1 cellular context compared by ENCODE assay signal in the genomic region with DNA sequence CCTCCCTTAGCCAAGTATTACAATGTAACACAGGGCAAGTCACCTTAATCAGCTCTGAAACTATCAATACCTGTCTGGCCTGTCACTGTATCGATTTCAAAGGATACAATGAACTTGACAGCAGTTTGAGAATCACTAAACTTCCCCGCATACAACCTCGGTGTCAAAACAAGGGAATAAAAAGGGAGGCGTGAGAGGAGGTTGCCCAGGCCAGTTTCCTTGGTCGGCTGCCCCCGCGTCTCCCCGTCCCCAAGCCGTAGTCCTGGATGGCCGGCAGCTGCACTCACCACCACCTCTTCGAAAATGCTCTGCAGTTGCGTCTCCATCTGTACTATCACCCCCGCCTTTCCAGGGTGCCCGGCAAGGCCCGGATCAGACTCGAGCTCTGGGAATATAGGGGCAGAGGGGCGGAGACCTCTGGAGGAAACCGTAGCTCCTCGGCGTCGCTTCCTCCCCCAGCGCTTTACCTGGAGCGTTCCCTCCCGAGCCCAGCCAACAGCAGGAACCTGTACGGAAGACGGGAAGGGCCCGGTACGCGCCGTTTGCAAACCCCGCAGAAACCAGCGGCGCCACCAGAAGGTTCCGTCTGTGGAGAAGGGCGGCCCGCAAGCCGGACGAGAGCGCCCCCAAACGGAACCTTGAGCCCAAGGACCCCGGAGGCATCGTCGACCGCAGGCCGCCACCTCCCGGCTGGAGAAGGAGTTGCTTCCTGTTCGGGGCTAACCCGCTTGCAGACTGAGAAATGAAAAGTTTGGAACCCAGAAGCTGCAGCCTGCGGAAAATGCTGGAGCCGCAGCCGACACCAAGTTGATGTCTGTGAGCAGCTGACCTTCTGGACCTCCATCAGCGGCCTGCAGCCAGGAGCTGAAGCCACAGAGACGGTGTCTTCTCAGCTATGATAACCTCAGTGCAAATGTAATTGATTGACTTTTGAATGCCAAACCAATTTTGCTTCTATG.
A peak's percentile ranks its signal among the peaks of the same experiment; 100 is the strongest.
TF ChIP-seq lines count a peak whose summit lies in the region.

A gene with protein sequence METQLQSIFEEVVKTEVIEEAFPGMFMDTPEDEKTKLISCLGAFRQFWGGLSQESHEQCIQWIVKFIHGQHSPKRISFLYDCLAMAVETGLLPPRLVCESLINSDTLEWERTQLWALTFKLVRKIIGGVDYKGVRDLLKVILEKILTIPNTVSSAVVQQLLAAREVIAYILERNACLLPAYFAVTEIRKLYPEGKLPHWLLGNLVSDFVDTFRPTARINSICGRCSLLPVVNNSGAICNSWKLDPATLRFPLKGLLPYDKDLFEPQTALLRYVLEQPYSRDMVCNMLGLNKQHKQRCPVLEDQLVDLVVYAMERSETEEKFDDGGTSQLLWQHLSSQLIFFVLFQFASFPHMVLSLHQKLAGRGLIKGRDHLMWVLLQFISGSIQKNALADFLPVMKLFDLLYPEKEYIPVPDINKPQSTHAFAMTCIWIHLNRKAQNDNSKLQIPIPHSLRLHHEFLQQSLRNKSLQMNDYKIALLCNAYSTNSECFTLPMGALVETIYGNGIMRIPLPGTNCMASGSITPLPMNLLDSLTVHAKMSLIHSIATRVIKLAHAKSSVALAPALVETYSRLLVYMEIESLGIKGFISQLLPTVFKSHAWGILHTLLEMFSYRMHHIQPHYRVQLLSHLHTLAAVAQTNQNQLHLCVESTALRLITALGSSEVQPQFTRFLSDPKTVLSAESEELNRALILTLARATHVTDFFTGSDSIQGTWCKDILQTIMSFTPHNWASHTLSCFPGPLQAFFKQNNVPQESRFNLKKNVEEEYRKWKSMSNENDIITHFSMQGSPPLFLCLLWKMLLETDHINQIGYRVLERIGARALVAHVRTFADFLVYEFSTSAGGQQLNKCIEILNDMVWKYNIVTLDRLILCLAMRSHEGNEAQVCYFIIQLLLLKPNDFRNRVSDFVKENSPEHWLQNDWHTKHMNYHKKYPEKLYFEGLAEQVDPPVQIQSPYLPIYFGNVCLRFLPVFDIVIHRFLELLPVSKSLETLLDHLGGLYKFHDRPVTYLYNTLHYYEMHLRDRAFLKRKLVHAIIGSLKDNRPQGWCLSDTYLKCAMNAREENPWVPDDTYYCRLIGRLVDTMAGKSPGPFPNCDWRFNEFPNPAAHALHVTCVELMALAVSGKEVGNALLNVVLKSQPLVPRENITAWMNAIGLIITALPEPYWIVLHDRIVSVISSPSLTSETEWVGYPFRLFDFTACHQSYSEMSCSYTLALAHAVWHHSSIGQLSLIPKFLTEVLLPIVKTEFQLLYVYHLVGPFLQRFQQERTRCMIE (N-terminal part only) (minus strand): TSS at position 519 of the 959 bp plus-strand sequence. CDS start 193 bp downstream, at position 326.

TF ChIP-seq in HEK293, 187 proteins besides CTCF, POLR2A, EP300 and RAD21 (continued from another document and continues in another):
- TF ChIP-seq, protein P1, sequence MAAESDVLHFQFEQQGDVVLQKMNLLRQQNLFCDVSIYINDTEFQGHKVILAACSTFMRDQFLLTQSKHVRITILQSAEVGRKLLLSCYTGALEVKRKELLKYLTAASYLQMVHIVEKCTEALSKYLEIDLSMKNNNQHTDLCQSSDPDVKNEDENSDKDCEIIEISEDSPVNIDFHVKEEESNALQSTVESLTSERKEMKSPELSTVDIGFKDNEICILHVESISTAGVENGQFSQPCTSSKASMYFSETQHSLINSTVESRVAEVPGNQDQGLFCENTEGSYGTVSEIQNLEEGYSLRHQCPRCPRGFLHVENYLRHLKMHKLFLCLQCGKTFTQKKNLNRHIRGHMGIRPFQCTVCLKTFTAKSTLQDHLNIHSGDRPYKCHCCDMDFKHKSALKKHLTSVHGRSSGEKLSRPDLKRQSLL (tag by site-specific recombination; IDR thresholded peaks at IDR 0.05) = peak; percentile 94
- peak; percentile 31 for TF ChIP-seq ZNF529 (tag by site-specific recombination; IDR thresholded peaks at IDR 0.05; ENCODE audit: insufficient replicate concordance)
- 0 out of 2 replicates have a peak, but pooled peaks have one; percentile 64 for TF ChIP-seq ZNF174 (tag by site-specific recombination; IDR thresholded peaks at IDR 0.05)
- peak; percentile 84 for TF ChIP-seq ZBTB21 (tag by site-specific recombination; IDR thresholded peaks at IDR 0.05)
- peak; percentile 87; the same call in 1 of the 2 replicates for TF ChIP-seq TSHZ1 (tag by site-specific recombination; IDR thresholded peaks at IDR 0.05; ENCODE audit: borderline replicate concordance)
- TF ChIP-seq SCRT1 (tag by site-specific recombination; IDR thresholded peaks at IDR 0.05; ENCODE audit: borderline replicate concordance) = peak; percentile 67
- TF ChIP-seq HOXC10 (CRISPR knock-in tag; IDR thresholded peaks at IDR 0.05) = no peak
- peak; percentile 96 for TF ChIP-seq ZNF341 (tag by site-specific recombination; IDR thresholded peaks at IDR 0.05; ENCODE audit: low read depth)
- TF ChIP-seq, protein P2, sequence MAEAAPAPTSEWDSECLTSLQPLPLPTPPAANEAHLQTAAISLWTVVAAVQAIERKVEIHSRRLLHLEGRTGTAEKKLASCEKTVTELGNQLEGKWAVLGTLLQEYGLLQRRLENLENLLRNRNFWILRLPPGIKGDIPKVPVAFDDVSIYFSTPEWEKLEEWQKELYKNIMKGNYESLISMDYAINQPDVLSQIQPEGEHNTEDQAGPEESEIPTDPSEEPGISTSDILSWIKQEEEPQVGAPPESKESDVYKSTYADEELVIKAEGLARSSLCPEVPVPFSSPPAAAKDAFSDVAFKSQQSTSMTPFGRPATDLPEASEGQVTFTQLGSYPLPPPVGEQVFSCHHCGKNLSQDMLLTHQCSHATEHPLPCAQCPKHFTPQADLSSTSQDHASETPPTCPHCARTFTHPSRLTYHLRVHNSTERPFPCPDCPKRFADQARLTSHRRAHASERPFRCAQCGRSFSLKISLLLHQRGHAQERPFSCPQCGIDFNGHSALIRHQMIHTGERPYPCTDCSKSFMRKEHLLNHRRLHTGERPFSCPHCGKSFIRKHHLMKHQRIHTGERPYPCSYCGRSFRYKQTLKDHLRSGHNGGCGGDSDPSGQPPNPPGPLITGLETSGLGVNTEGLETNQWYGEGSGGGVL (tag by site-specific recombination; IDR thresholded peaks at IDR 0.05) = peak; percentile 59
- TF ChIP-seq KLF1 (tag by site-specific recombination; IDR thresholded peaks at IDR 0.05) = peak; percentile 72
- TF ChIP-seq ZIC2 (tag by site-specific recombination; IDR thresholded peaks at IDR 0.05) = peak; percentile 42; the same call in 1 of the 2 replicates
- TF ChIP-seq ZNF596 (tag by site-specific recombination; IDR thresholded peaks at IDR 0.05) = peak; percentile 61
- peak; percentile 96 for TF ChIP-seq ZNF600 (tag by site-specific recombination; IDR thresholded peaks at IDR 0.05)
- TF ChIP-seq ZNF433 (tag by site-specific recombination; IDR thresholded peaks at IDR 0.05; ENCODE audit: low read depth) = no peak
- peak; percentile 78 for TF ChIP-seq ZNF146 (tag by site-specific recombination; IDR thresholded peaks at IDR 0.05)
- TF ChIP-seq ZBTB20 (tag by site-specific recombination; IDR thresholded peaks at IDR 0.05) = peak; percentile 86
- no peak for TF ChIP-seq ZBTB49 (tag by site-specific recombination; IDR thresholded peaks at IDR 0.05; ENCODE audit: low read depth)
- TF ChIP-seq ZNF521 (tag by site-specific recombination; IDR thresholded peaks at IDR 0.05) = no peak
- no peak for TF ChIP-seq ZNF473 (tag by site-specific recombination; IDR thresholded peaks at IDR 0.05)
- TF ChIP-seq, protein P3, sequence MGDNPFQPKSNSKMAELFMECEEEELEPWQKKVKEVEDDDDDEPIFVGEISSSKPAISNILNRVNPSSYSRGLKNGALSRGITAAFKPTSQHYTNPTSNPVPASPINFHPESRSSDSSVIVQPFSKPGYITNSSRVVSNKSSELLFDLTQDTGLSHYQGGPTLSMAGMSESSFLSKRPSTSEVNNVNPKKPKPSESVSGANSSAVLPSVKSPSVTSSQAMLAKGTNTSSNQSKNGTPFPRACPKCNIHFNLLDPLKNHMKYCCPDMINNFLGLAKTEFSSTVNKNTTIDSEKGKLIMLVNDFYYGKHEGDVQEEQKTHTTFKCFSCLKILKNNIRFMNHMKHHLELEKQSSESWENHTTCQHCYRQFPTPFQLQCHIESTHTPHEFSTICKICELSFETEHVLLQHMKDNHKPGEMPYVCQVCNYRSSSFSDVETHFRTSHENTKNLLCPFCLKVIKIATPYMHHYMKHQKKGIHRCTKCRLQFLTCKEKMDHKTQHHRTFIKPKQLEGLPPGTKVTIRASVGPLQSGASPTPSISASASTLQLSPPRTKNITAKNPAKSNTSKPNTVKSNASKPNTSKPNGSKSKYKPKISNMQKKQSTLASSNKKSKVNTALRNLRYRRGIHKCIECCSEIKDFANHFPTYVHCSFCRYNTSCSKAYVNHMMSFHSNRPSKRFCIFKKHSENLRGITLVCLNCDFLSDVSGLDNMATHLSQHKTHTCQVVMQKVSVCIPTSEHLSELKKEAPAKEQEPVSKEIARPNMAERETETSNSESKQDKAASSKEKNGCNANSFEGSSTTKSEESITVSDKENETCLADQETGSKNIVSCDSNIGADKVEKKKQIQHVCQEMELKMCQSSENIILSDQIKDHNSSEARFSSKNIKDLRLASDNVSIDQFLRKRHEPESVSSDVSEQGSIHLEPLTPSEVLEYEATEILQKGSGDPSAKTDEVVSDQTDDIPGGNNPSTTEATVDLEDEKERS (tag by site-specific recombination; IDR thresholded peaks at IDR 0.05) = peak; percentile 83
- peak; percentile 79 for TF ChIP-seq YY2 (tag by site-specific recombination; IDR thresholded peaks at IDR 0.05)
- TF ChIP-seq ZNF175 (tag by site-specific recombination; IDR thresholded peaks at IDR 0.05) = no peak
- TF ChIP-seq ZNF214 (tag by site-specific recombination; IDR thresholded peaks at IDR 0.05; ENCODE audit: borderline replicate concordance) = no peak
- peak; percentile 99 for TF ChIP-seq IKZF3 (tag by site-specific recombination; IDR thresholded peaks at IDR 0.05)
- 0 out of 2 replicates have a peak, but pooled peaks have one; percentile 28 for TF ChIP-seq ZNF416 (tag by site-specific recombination; IDR thresholded peaks at IDR 0.05)
- TF ChIP-seq, protein P4, sequence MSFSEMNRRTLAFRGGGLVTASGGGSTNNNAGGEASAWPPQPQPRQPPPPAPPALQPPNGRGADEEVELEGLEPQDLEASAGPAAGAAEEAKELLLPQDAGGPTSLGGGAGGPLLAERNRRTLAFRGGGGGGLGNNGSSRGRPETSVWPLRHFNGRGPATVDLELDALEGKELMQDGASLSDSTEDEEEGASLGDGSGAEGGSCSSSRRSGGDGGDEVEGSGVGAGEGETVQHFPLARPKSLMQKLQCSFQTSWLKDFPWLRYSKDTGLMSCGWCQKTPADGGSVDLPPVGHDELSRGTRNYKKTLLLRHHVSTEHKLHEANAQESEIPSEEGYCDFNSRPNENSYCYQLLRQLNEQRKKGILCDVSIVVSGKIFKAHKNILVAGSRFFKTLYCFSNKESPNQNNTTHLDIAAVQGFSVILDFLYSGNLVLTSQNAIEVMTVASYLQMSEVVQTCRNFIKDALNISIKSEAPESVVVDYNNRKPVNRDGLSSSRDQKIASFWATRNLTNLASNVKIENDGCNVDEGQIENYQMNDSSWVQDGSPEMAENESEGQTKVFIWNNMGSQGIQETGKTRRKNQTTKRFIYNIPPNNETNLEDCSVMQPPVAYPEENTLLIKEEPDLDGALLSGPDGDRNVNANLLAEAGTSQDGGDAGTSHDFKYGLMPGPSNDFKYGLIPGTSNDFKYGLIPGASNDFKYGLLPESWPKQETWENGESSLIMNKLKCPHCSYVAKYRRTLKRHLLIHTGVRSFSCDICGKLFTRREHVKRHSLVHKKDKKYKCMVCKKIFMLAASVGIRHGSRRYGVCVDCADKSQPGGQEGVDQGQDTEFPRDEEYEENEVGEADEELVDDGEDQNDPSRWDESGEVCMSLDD (tag by site-specific recombination; IDR thresholded peaks at IDR 0.05) = peak; percentile 99
- TF ChIP-seq ZNF544 (tag by site-specific recombination; IDR thresholded peaks at IDR 0.05) = no peak
- peak; percentile 47 for TF ChIP-seq ZNF623 (tag by site-specific recombination; IDR thresholded peaks at IDR 0.05)
- no peak for TF ChIP-seq RBAK (tag by site-specific recombination; IDR thresholded peaks at IDR 0.05)
- no peak for TF ChIP-seq ZNF140 (tag by site-specific recombination; IDR thresholded peaks at IDR 0.05)
- no peak for TF ChIP-seq ZNF23 (tag by site-specific recombination; IDR thresholded peaks at IDR 0.05; ENCODE audit: borderline replicate concordance)
- no peak for TF ChIP-seq ZNF311 (tag by site-specific recombination; IDR thresholded peaks at IDR 0.05; ENCODE audit: borderline replicate concordance)
- TF ChIP-seq GLIS2 (tag by site-specific recombination; IDR thresholded peaks at IDR 0.05) = peak; percentile 29; the same call in 1 of the 2 replicates
- no peak for TF ChIP-seq FEZF1 (tag by site-specific recombination; IDR thresholded peaks at IDR 0.05)
- TF ChIP-seq ZNF114 (tag by site-specific recombination; IDR thresholded peaks at IDR 0.05) = no peak
- peak; percentile 93 for TF ChIP-seq ZNF610 (tag by site-specific recombination; IDR thresholded peaks at IDR 0.05; ENCODE audit: borderline replicate concordance)
